Comparison of ENCODE assay signal across 1 cellular context in genomic region chr2:133755515-133756311, GRCh38.
TF ChIP-seq lines count a peak whose summit lies in the region.

No MANE protein-coding gene starts in this region.

TF ChIP-seq in H1, 55 proteins besides CTCF, POLR2A, EP300 and RAD21 (continued from another document):
- no peak for TF ChIP-seq CHD7 (IDR thresholded peaks at IDR 0.05; ENCODE audit: insufficient replicate concordance, low read length)
- TF ChIP-seq ATF3 (IDR thresholded peaks at IDR 0.05; ENCODE audit: insufficient read depth, low read depth, low read length) = no peak
- TF ChIP-seq YY1 (IDR thresholded peaks at IDR 0.05; ENCODE audit: low read depth, low read length) = no peak
- no peak for TF ChIP-seq NANOG (IDR thresholded peaks at IDR 0.05; ENCODE audit: insufficient read depth, low read depth, low read length, poor library complexity, severe bottlenecking)
